Comparison of ENCODE assay signal across 8 cellular contexts in genomic region chr18:51197661-51198424, GRCh38. TPM values are rescaled to one million over a fixed set of nuclear protein-coding genes. Genes with fewer than 3 reads are reported as not detected.
DNase-seq lines count a peak whose midpoint lies in the region; ATAC-seq lines count a peak whose summit lies in the region.

TSS of gene MEX3C (minus strand) at chr18:51197681. CDS start at chr18:51197320, 361 bp downstream.

- peak within 1 kb of the TSS; percentile 87 for H3K27ac ChIP-seq in CD4-positive, CD25-positive, alpha-beta regulatory T cell (ENCODE audit: insufficient read depth, low read length, poor library complexity, severe bottlenecking)

- peak within 1 kb of the TSS; percentile 96 to 99 (median 98) for H3K4me3 Mint-ChIP-seq in CD4-positive, CD25-positive, alpha-beta regulatory T cell
- H3K4me3 Mint-ChIP-seq in dendritic cell treated with granulocyte-macrophage colony-stimulating factor and Interleukin-4, amounts not matched to agents 40 ng/mL and 50 ng/mL, for 4 days, result peak within 1 kb of the TSS; percentile 90

- peak; percentile 99 for DNase-seq in CD4-positive, CD25-positive, alpha-beta regulatory T cell
- DNase-seq in NCI-H748 treated with DMSO at 0.1 percent for 48 hours (lab: John Stamatoyannopoulos, UW) (peak; percentile 97), left lobe of liver (ENCODE audit: low spot score) (peak; percentile 99)
- DNase-seq in activated CD4-positive, alpha-beta T cell treated with anti-CD3 and anti-CD28 coated beads, Interleukin-2, amount 50 U/mL, for 24 hours (ENCODE audit: low read depth in 1 of 2, low spot score in 1 of 2), result peak; percentile 99 to 100
- peak; percentile 100 for DNase-seq in stimulated activated CD4-positive, alpha-beta T cell treated with anti-CD3 and anti-CD28 coated beads, Interleukin-2, amount 100 ng/mL, for 4 hours (ENCODE audit: low read depth)

- H3K36me3 Mint-ChIP-seq in CD4-positive, CD25-positive, alpha-beta regulatory T cell, result no peaks in the 10 kb centered on the region
- peaks cover 24% of the 10 kb centered on the region for H3K36me3 Mint-ChIP-seq in dendritic cell treated with granulocyte-macrophage colony-stimulating factor and Interleukin-4, amounts not matched to agents 40 ng/mL and 50 ng/mL, for 4 days (ENCODE audit: low read depth)

- ATAC-seq in CD4-positive, CD25-positive, alpha-beta regulatory T cell (ENCODE audit: low read depth in 2 of 2), result peak; percentile 83 to 88
- ATAC-seq in GM19395 (IDR thresholded peaks at IDR 0.05; ENCODE audit: unreplicated experiment) (peak; percentile 82), HG03565 (IDR thresholded peaks at IDR 0.05; ENCODE audit: unreplicated experiment) (peak; percentile 74), left lobe of liver (peak; percentile 84)

- H3K36me3 ChIP-seq in CD4-positive, CD25-positive, alpha-beta regulatory T cell (ENCODE audit: control insufficient read depth, insufficient read depth, low read length), result no peaks in the 10 kb centered on the region

- H3K4me3 ChIP-seq in CD4-positive, CD25-positive, alpha-beta regulatory T cell (ENCODE audit: low read depth, low read length), result peak within 1 kb of the TSS; percentile 86

- peaks cover 28% of the 10 kb centered on the region for H3K4me1 ChIP-seq in CD4-positive, CD25-positive, alpha-beta regulatory T cell (ENCODE audit: control insufficient read depth, insufficient read depth, low read length, poor library complexity, severe bottlenecking)

- H3K27ac Mint-ChIP-seq in CD4-positive, CD25-positive, alpha-beta regulatory T cell, result peak within 1 kb of the TSS; percentile 96 to 98 (median 98)
- H3K27ac Mint-ChIP-seq in dendritic cell treated with granulocyte-macrophage colony-stimulating factor and Interleukin-4, amounts not matched to agents 40 ng/mL and 50 ng/mL, for 4 days, result peak within 1 kb of the TSS; percentile 94

- peaks cover 8 to 31% (median 24%) of the 10 kb centered on the region in 4 donors for H3K4me1 Mint-ChIP-seq in CD4-positive, CD25-positive, alpha-beta regulatory T cell
- peaks cover 33% of the 10 kb centered on the region for H3K4me1 Mint-ChIP-seq in dendritic cell treated with granulocyte-macrophage colony-stimulating factor and Interleukin-4, amounts not matched to agents 40 ng/mL and 50 ng/mL, for 4 days (ENCODE audit: low read depth)

- no peaks in the 10 kb centered on the region for H3K9me3 Mint-ChIP-seq in CD4-positive, CD25-positive, alpha-beta regulatory T cell
- peaks cover 9% of the 10 kb centered on the region for H3K9me3 Mint-ChIP-seq in dendritic cell treated with granulocyte-macrophage colony-stimulating factor and Interleukin-4, amounts not matched to agents 40 ng/mL and 50 ng/mL, for 4 days

- H3K9me3 ChIP-seq in CD4-positive, CD25-positive, alpha-beta regulatory T cell (ENCODE audit: control insufficient read depth in 2 of 2, low read length in 2 of 2), result no peaks in the 10 kb centered on the region

- H3K27me3 Mint-ChIP-seq in CD4-positive, CD25-positive, alpha-beta regulatory T cell, result peaks cover 4% of the 10 kb centered on the region
- no peaks in the 10 kb centered on the region for H3K27me3 Mint-ChIP-seq in dendritic cell treated with granulocyte-macrophage colony-stimulating factor and Interleukin-4, amounts not matched to agents 40 ng/mL and 50 ng/mL, for 4 days

- intact Hi-C loops in dendritic cell treated with granulocyte-macrophage colony-stimulating factor and Interleukin-4, amounts not matched to agents 40 ng/mL and 50 ng/mL, for 4 days (cut with micrococcal nuclease), result loop anchor here (10.0 kb wide), 1 partner anchor 93 kb away; no protein-coding TSS in a partner anchor

- H3K27me3 ChIP-seq in CD4-positive, CD25-positive, alpha-beta regulatory T cell (ENCODE audit: control insufficient read depth, insufficient read depth, low read length), result no peaks in the 10 kb centered on the region

RNA-seq across cellular contexts. Expression of gene MEX3C, which starts in this region (rescaled TPM):
- total RNA-seq in CD4-positive, CD25-positive, alpha-beta regulatory T cell, result 84.3 TPM
- polyA plus RNA-seq in CD4-positive, CD25-positive, alpha-beta regulatory T cell, result 10 to 100 TPM in 2 of 4 donors, 1 to 10 TPM in 2; 6.4 to 12.9 (median 10.0) TPM
- 6.6 TPM for total RNA-seq in left lobe of liver

Comparison
In these comparisons a context has a peak if more than half of its experiments do, and no peak if none do; other contexts are left out.
1. Peak in every context shown above with its lines: DNase-seq, ATAC-seq, H3K4me3 ChIP-seq and H3K27ac ChIP-seq.
2. RNA of gene MEX3C (total RNA-seq): 84.3 TPM in CD4-positive, CD25-positive, alpha-beta regulatory T cell (single experiment); 6.6 TPM in left lobe of liver (single experiment); every median in the first group is over 10 times any median in the second.